In the genomic region with DNA sequence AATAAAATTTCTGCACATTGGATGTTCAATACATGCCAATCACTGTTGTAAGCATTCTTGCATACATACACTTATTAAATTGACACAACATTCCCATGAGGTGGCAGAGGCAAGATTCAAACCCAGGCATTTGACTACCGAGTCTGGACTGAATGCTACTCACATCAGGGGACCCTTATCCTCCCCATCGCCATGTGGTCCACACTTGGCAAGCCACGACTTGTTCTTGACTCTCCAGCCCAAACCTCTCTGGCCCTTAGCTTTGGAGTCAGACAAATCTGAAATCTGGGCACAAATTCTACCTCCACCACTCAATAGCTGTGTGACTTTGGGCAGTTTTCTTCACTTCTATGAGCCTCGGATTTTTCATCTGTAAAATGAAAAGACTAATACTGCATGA, we compare ENCODE assay signal across 23 cellular contexts.
"Had no signal": no experiment of that assay in that cellular context is flagged by ENCODE, and none has a peak within 500 bp of the region (broad histone marks: within the 10 kb centered on the region; RNA-seq: fewer than 3 reads in every experiment).

No MANE protein-coding gene starts in this region.

- DNase-seq: occipital lobe; ovary; posterior cingulate gyrus; psoas muscle; right cardiac atrium; right lobe of liver; sigmoid colon; small intestine; stimulated activated CD4-positive, alpha-beta T cell treated with anti-CD3 and anti-CD28 coated beads, Interleukin-15, amount 100 ng/mL, for 24 hours; stimulated activated CD4-positive, alpha-beta T cell treated with anti-CD3 and anti-CD28 coated beads, Interleukin-2, amount 100 ng/mL, for 24 hours; stimulated activated CD4-positive, alpha-beta T cell treated with anti-CD3 and anti-CD28 coated beads, Interleukin-2, amount 100 ng/mL, for 48 hours; stimulated activated CD4-positive, alpha-beta T cell treated with anti-CD3 and anti-CD28 coated beads, Interleukin-4, amount 100 ng/mL, for 24 hours; stimulated activated naive B cell treated with anti-CD40 and anti-IgM and Interleukin-4, amounts not matched to agents 10 μg/mL and 1 μg/mL and 100 μg/mL, for 72 hours; stimulated activated naive CD4-positive, alpha-beta T cell treated with Interleukin-2 at 50 U/mL for 16 hours; stomach; thyroid gland; trophoblast cell; upper lobe of left lung had no signal

- H3K4me3 Mint-ChIP-seq: nephron; neural progenitor cell; stimulated activated effector memory CD8-positive, alpha-beta T cell treated with anti-CD3 and anti-CD28 coated beads, Interleukin-12 subunit alpha, Interleukin-12 subunit beta, amount 100 ng/mL, for 72 hours; stimulated activated naive B cell treated with anti-CD40 and anti-IgM and Interleukin-4, amounts not matched to agents 10 μg/mL and 1 μg/mL and 100 μg/mL, for 72 hours; stimulated activated naive CD8-positive, alpha-beta T cell treated with anti-CD3 and anti-CD28 coated beads, Interleukin-15, Interleukin-2, amounts not matched to agents 100 ng/mL and 50 ng/mL, for 24 hours had no signal

- H3K4me1 Mint-ChIP-seq: neural progenitor cell; stimulated activated effector memory CD8-positive, alpha-beta T cell treated with anti-CD3 and anti-CD28 coated beads, Interleukin-12 subunit alpha, Interleukin-12 subunit beta, amount 100 ng/mL, for 72 hours; stimulated activated naive B cell treated with anti-CD40 and anti-IgM and Interleukin-4, amounts not matched to agents 10 μg/mL and 1 μg/mL and 100 μg/mL, for 72 hours had no signal

- H3K27ac Mint-ChIP-seq: nephron; neural progenitor cell; progenitor cell of endocrine pancreas; stimulated activated effector memory CD8-positive, alpha-beta T cell treated with anti-CD3 and anti-CD28 coated beads, Interleukin-12 subunit alpha, Interleukin-12 subunit beta, amount 100 ng/mL, for 72 hours; stimulated activated naive B cell treated with anti-CD40 and anti-IgM and Interleukin-4, amounts not matched to agents 10 μg/mL and 1 μg/mL and 100 μg/mL, for 72 hours; stimulated activated naive CD8-positive, alpha-beta T cell treated with anti-CD3 and anti-CD28 coated beads, Interleukin-15, Interleukin-2, amounts not matched to agents 100 ng/mL and 50 ng/mL, for 24 hours had no signal

- H3K9me3 Mint-ChIP-seq: stimulated activated effector memory CD8-positive, alpha-beta T cell treated with anti-CD3 and anti-CD28 coated beads, Interleukin-12 subunit alpha, Interleukin-12 subunit beta, amount 100 ng/mL, for 72 hours; stimulated activated naive CD8-positive, alpha-beta T cell treated with anti-CD3 and anti-CD28 coated beads, Interleukin-15, Interleukin-2, amounts not matched to agents 100 ng/mL and 50 ng/mL, for 24 hours had no signal

- H3K36me3 Mint-ChIP-seq: stimulated activated effector memory CD8-positive, alpha-beta T cell treated with anti-CD3 and anti-CD28 coated beads, Interleukin-12 subunit alpha, Interleukin-12 subunit beta, amount 100 ng/mL, for 72 hours had no signal

- ATAC-seq: psoas muscle; right cardiac atrium; right lobe of liver; stimulated activated effector memory CD8-positive, alpha-beta T cell treated with anti-CD3 and anti-CD28 coated beads, Interleukin-12 subunit alpha, Interleukin-12 subunit beta, amount 100 ng/mL, for 72 hours; stimulated activated naive B cell treated with anti-CD40 and anti-IgM and Interleukin-4, amounts not matched to agents 10 μg/mL and 1 μg/mL and 100 μg/mL, for 72 hours had no signal
